In the genomic region with DNA sequence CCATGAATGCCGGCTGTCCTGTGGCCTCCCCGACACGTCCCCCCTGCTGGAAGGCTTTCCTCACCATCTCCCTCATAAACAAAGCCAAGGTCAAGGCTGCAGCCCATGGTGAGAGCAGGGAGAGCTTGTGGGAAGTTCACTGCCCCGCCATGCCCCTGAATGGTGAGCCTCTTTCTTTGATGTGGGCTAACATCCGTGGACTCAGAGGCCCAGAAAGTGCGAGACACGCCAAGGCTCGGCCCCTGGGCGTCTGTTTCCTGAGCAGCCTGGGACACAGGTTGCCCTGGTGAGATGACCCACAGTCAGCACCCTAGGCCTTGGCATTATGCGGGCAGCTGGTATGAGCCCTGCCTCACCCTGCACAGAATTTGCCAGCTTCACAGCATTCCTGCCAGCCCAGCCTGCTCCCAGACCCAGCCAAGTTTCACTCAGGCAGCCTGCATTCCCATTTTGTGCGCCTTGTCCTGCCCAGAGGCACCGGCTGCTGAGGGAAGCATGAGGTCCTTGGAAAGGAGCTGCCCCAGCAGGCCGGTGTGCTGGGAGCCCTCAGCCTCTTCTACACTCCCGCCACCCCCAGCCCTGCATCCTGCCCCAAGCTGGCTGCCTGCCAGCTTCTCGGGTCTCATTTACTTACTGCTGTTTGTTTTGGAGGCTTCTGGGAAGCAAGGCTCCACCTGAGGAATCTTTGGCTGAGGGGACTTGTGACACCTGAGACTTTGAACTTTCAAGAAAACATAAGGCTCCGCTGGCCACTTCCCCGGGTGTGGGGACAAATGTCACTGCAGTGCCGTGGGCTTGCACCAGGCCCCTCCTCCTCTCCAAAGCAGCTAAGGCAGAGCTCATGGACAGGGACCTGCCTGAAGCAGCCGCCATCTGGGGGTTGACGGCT, we compare ENCODE assay signal across 1 cellular context.
A peak's percentile ranks its signal among the peaks of the same experiment; 100 is the strongest.
TF ChIP-seq lines count a peak whose summit lies in the region.

No MANE protein-coding gene starts in this region.

TF ChIP-seq in HepG2, 621 proteins besides CTCF, POLR2A, EP300 and RAD21 (continued from another document and continues in another):
- TF ChIP-seq, protein P1, sequence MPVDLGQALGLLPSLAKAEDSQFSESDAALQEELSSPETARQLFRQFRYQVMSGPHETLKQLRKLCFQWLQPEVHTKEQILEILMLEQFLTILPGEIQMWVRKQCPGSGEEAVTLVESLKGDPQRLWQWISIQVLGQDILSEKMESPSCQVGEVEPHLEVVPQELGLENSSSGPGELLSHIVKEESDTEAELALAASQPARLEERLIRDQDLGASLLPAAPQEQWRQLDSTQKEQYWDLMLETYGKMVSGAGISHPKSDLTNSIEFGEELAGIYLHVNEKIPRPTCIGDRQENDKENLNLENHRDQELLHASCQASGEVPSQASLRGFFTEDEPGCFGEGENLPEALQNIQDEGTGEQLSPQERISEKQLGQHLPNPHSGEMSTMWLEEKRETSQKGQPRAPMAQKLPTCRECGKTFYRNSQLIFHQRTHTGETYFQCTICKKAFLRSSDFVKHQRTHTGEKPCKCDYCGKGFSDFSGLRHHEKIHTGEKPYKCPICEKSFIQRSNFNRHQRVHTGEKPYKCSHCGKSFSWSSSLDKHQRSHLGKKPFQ (CRISPR knock-in tag; IDR thresholded peaks at IDR 0.05; ENCODE audit: insufficient replicate concordance): peak; percentile 43
- TF ChIP-seq GATAD1 (CRISPR knock-in tag; IDR thresholded peaks at IDR 0.05) (peak; percentile 72), ZFP36L2 (CRISPR knock-in tag; IDR thresholded peaks at IDR 0.05) (0 out of 2 replicates have a peak, but pooled peaks have one; percentile 71), ZNF792 (CRISPR knock-in tag; IDR thresholded peaks at IDR 0.05) (peak; percentile 58; the same call in 1 of the 2 replicates), HMG20A (CRISPR knock-in tag; IDR thresholded peaks at IDR 0.05; ENCODE audit: borderline replicate concordance) (peak; percentile 98), POGZ (CRISPR knock-in tag; IDR thresholded peaks at IDR 0.05) (no peak; the same call in 1 of the 2 replicates), CBX5 (CRISPR knock-in tag; IDR thresholded peaks at IDR 0.05; ENCODE audit: borderline replicate concordance) (peak; percentile 90; the same call in 1 of the 2 replicates), EEA1 (CRISPR knock-in tag; IDR thresholded peaks at IDR 0.05; ENCODE audit: borderline replicate concordance) (no peak), TFE3 (CRISPR knock-in tag; IDR thresholded peaks at IDR 0.05) (peak; percentile 74), SP140L (CRISPR knock-in tag; IDR thresholded peaks at IDR 0.05; ENCODE audit: borderline replicate concordance) (no peak), ZBTB7A (CRISPR knock-in tag; IDR thresholded peaks at IDR 0.05) (peak; percentile 58; the same call in 1 of the 2 replicates), ZNF333 (CRISPR knock-in tag; IDR thresholded peaks at IDR 0.05; ENCODE audit: borderline replicate concordance) (no peak), SRSF1 (optimal IDR thresholded peaks at IDR 0.05; ENCODE audit: low read depth, low read length) (no peak), ZNF431 (CRISPR knock-in tag; IDR thresholded peaks at IDR 0.05; ENCODE audit: borderline replicate concordance, low read depth) (peak; percentile 83; the same call in 1 of the 2 replicates), MXD4 (CRISPR knock-in tag; IDR thresholded peaks at IDR 0.05) (peak; percentile 68; the same call in 1 of the 2 replicates), USF2 (IDR thresholded peaks at IDR 0.05; ENCODE audit: low read depth, low read length) (no peak), USF2 (CRISPR knock-in tag; IDR thresholded peaks at IDR 0.05; ENCODE audit: borderline replicate concordance) (no peak), ZNF207 (IDR thresholded peaks at IDR 0.05; ENCODE audit: borderline replicate concordance) (no peak), MYC (CRISPR knock-in tag; IDR thresholded peaks at IDR 0.05; ENCODE audit: borderline replicate concordance) (peak; percentile 33; the same call in 1 of the 2 replicates), MYNN (CRISPR knock-in tag; IDR thresholded peaks at IDR 0.05; ENCODE audit: low read depth) (no peak), IRF2 (CRISPR knock-in tag; IDR thresholded peaks at IDR 0.05) (peak; percentile 94), MED1 (CRISPR knock-in tag; IDR thresholded peaks at IDR 0.05) (peak; percentile 90), TARDBP (CRISPR knock-in tag; IDR thresholded peaks at IDR 0.05) (peak; percentile 98), KDM3A (CRISPR knock-in tag; IDR thresholded peaks at IDR 0.05; ENCODE audit: low read depth) (peak; percentile 89), SKI (IDR thresholded peaks at IDR 0.05; ENCODE audit: partially characterized antibody) (peak; percentile 100), FLYWCH1 (CRISPR knock-in tag; IDR thresholded peaks at IDR 0.05) (no peak), SETDB1 (CRISPR knock-in tag; IDR thresholded peaks at IDR 0.05; ENCODE audit: borderline replicate concordance) (no peak), MIER3 (CRISPR knock-in tag; IDR thresholded peaks at IDR 0.05; ENCODE audit: borderline replicate concordance) (peak; percentile 98), MAZ (IDR thresholded peaks at IDR 0.05; ENCODE audit: borderline replicate concordance, low read depth, low read length) (no peak), MAZ (CRISPR knock-in tag; IDR thresholded peaks at IDR 0.05; ENCODE audit: low read depth) (peak; percentile 64; the same call in 1 of the 2 replicates), ZNF652 (CRISPR knock-in tag; IDR thresholded peaks at IDR 0.05; ENCODE audit: borderline replicate concordance, low read depth) (peak; percentile 18; the same call in 1 of the 2 replicates), ZNF350 (CRISPR knock-in tag; IDR thresholded peaks at IDR 0.05; ENCODE audit: borderline replicate concordance, low read depth) (peak; percentile 83), MED13 (CRISPR knock-in tag; IDR thresholded peaks at IDR 0.05) (no peak), ZNF644 (CRISPR knock-in tag; IDR thresholded peaks at IDR 0.05; ENCODE audit: low read depth) (peak; percentile 74; the same call in 1 of the 2 replicates), CCAR2 (optimal IDR thresholded peaks at IDR 0.05; ENCODE audit: low read depth, low read length) (no peak), AGO1 (IDR thresholded peaks at IDR 0.05; ENCODE audit: low read depth, low read length, poor library complexity, severe bottlenecking) (no peak), E2F5 (CRISPR knock-in tag; conservative IDR thresholded peaks at IDR 0.05) (no peak), TERF1 (CRISPR knock-in tag; IDR thresholded peaks at IDR 0.05) (no peak), ZBTB37 (CRISPR knock-in tag; IDR thresholded peaks at IDR 0.05) (no peak), ZNF30 (CRISPR knock-in tag; IDR thresholded peaks at IDR 0.05) (no peak), ZFP41 (CRISPR knock-in tag; IDR thresholded peaks at IDR 0.05; ENCODE audit: borderline replicate concordance) (peak; percentile 73; the same call in 1 of the 2 replicates), MLXIP (CRISPR knock-in tag; IDR thresholded peaks at IDR 0.05; ENCODE audit: borderline replicate concordance) (0 out of 2 replicates have a peak, but pooled peaks have one; percentile 49), SP5 (CRISPR knock-in tag; IDR thresholded peaks at IDR 0.05; ENCODE audit: borderline replicate concordance, low read depth) (peak; percentile 91), ZNF839 (CRISPR knock-in tag; IDR thresholded peaks at IDR 0.05; ENCODE audit: borderline replicate concordance) (peak; percentile 65; the same call in 1 of the 2 replicates), ZNF367 (CRISPR knock-in tag; IDR thresholded peaks at IDR 0.05; ENCODE audit: borderline replicate concordance) (no peak), ONECUT2 (CRISPR knock-in tag; IDR thresholded peaks at IDR 0.05) (no peak), ZNF678 (CRISPR knock-in tag; IDR thresholded peaks at IDR 0.05) (no peak), HNF4A (CRISPR knock-in tag; IDR thresholded peaks at IDR 0.05) (peak; percentile 86)
